Comparison of ENCODE assay signal across 26 cellular contexts in genomic region chr4:86512631-86513030, GRCh38.
"Had no signal": no experiment of that assay in that cellular context is flagged by ENCODE, and none has a peak within 500 bp of the region (broad histone marks: within the 10 kb centered on the region; RNA-seq: fewer than 3 reads in every experiment).

No MANE protein-coding gene starts in this region.

- H3K4me3 Mint-ChIP-seq: naive thymus-derived CD8-positive, alpha-beta T cell; nephron; neural crest cell; stimulated activated naive B cell treated with anti-CD40 and anti-IgM and Interleukin-4, amounts not matched to agents 10 μg/mL and 1 μg/mL and 100 μg/mL, for 72 hours had no signal

- H3K36me3 Mint-ChIP-seq: naive thymus-derived CD8-positive, alpha-beta T cell; stimulated activated naive B cell treated with anti-CD40 and anti-IgM and Interleukin-4, amounts not matched to agents 10 μg/mL and 1 μg/mL and 100 μg/mL, for 72 hours had no signal

- H3K4me1 ChIP-seq: pancreas, prostate gland had no signal

- DNase-seq: hippocampal formation; kidney; left ventricle myocardium inferior; mesenchymal stem cell; naive thymus-derived CD8-positive, alpha-beta T cell; nucleus accumbens; pancreas; posterior cingulate gyrus; retina; right cardiac atrium; stimulated activated CD4-positive, alpha-beta T cell treated with anti-CD3 and anti-CD28 coated beads, Interleukin-12 subunit alpha, Interleukin-12 subunit beta, amount 100 ng/mL, for 4 hours; stimulated activated CD4-positive, alpha-beta T cell treated with anti-CD3 and anti-CD28 coated beads, Interleukin-15, amount 100 ng/mL, for 24 hours; stimulated activated CD4-positive, alpha-beta T cell treated with anti-CD3 and anti-CD28 coated beads, Interleukin-2, amount 100 ng/mL, for 24 hours; stimulated activated CD4-positive, alpha-beta T cell treated with anti-CD3 and anti-CD28 coated beads, Interleukin-4, amount 100 ng/mL, for 1 hour; stimulated activated naive B cell treated with anti-CD40 and anti-IgM and Interleukin-4, amounts not matched to agents 10 μg/mL and 1 μg/mL and 100 μg/mL, for 72 hours; stimulated activated naive CD8-positive, alpha-beta T cell treated with anti-CD3 and anti-CD28 coated beads, Interleukin-15, Interleukin-2, amounts not matched to agents 100 U/mL and 50 U/mL, for 24 hours; stomach; testis; thyroid gland; transverse colon; upper lobe of left lung had no signal

- H3K9me3 Mint-ChIP-seq: stimulated activated naive B cell treated with anti-CD40 and anti-IgM and Interleukin-4, amounts not matched to agents 10 μg/mL and 1 μg/mL and 100 μg/mL, for 72 hours had no signal

- H3K9me3 ChIP-seq: pancreas, prostate gland, testis, thyroid gland, transverse colon, upper lobe of left lung, vagina had no signal

- H3K4me1 Mint-ChIP-seq: naive thymus-derived CD8-positive, alpha-beta T cell; stimulated activated naive B cell treated with anti-CD40 and anti-IgM and Interleukin-4, amounts not matched to agents 10 μg/mL and 1 μg/mL and 100 μg/mL, for 72 hours had no signal

- H3K4me3 ChIP-seq: left ventricle myocardium inferior, pancreas, prostate gland, skin epidermis, stomach, testis, thyroid gland, transverse colon, upper lobe of left lung, vagina had no signal

- H3K27me3 ChIP-seq: pancreas, stomach, testis, thyroid gland, transverse colon, upper lobe of left lung, vagina had no signal

- H3K27ac Mint-ChIP-seq: naive thymus-derived CD8-positive, alpha-beta T cell; nephron; stimulated activated naive B cell treated with anti-CD40 and anti-IgM and Interleukin-4, amounts not matched to agents 10 μg/mL and 1 μg/mL and 100 μg/mL, for 72 hours had no signal

- H3K36me3 ChIP-seq: left ventricle myocardium inferior, pancreas, prostate gland, stomach, thyroid gland, transverse colon, upper lobe of left lung, vagina had no signal

- H3K27me3 Mint-ChIP-seq: stimulated activated naive B cell treated with anti-CD40 and anti-IgM and Interleukin-4, amounts not matched to agents 10 μg/mL and 1 μg/mL and 100 μg/mL, for 72 hours had no signal

- H3K27ac ChIP-seq: left ventricle myocardium inferior, pancreas, prostate gland, skin epidermis, stomach, testis, thyroid gland, transverse colon, upper lobe of left lung, vagina had no signal
